ENCODE assay signal across 29 cellular contexts in the genomic region with DNA sequence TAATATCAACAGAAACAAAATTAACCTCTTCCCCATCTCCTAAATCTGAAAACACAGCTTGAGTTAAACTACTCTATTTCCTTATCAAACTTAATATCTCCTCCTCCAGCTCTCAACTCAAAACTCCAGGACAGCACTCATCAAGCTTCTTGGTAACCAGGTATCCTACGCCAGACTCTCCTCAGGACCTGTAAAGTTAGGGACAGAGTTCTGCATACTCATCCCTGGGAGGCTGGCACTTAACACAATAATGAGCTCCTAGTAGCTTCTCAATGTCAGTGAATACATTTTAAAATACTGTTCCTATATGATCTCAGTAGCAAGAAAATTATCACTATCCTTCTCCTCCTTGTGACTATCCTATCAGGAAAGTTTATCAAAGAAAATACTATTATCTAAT.
"Had no signal": no experiment of that assay in that cellular context is flagged by ENCODE, and none has a peak within 500 bp of the region (broad histone marks: within the 10 kb centered on the region; RNA-seq: fewer than 3 reads in every experiment).

No MANE protein-coding gene starts in this region.

- H3K36me3 Mint-ChIP-seq: immature natural killer cell; neural progenitor cell; stimulated activated naive B cell treated with anti-CD40 and anti-IgM and Interleukin-4, amounts not matched to agents 10 μg/mL and 1 μg/mL and 100 μg/mL, for 72 hours had no signal

- H3K9me3 ChIP-seq: heart right ventricle, left ventricle myocardium inferior, mucosa of descending colon, neutrophil, psoas muscle, stomach, testis, thyroid gland, transverse colon, upper lobe of left lung, vagina had no signal

- DNase-seq: heart right ventricle; immature natural killer cell; kidney; left ventricle myocardium inferior; midbrain; mucosa of descending colon; naive thymus-derived CD8-positive, alpha-beta T cell; occipital lobe; psoas muscle; stimulated activated CD4-positive, alpha-beta T cell treated with anti-CD3 and anti-CD28 coated beads, Interleukin-12 subunit alpha, Interleukin-12 subunit beta, amount 100 ng/mL, for 4 hours; stimulated activated CD4-positive, alpha-beta T cell treated with anti-CD3 and anti-CD28 coated beads, Interleukin-15, amount 100 ng/mL, for 24 hours; stimulated activated CD4-positive, alpha-beta T cell treated with anti-CD3 and anti-CD28 coated beads, Interleukin-2, amount 100 ng/mL, for 24 hours; stimulated activated CD4-positive, alpha-beta T cell treated with anti-CD3 and anti-CD28 coated beads, Interleukin-4, amount 100 ng/mL, for 1 hour; stimulated activated naive B cell treated with anti-CD40 and anti-IgM and Interleukin-4, amounts not matched to agents 10 μg/mL and 1 μg/mL and 100 μg/mL, for 72 hours; stimulated activated naive CD8-positive, alpha-beta T cell treated with anti-CD3 and anti-CD28 coated beads, Interleukin-15, Interleukin-2, amounts not matched to agents 100 U/mL and 50 U/mL, for 24 hours; stomach; testis; thyroid gland; transverse colon; upper lobe of left lung had no signal

- H3K27me3 ChIP-seq: heart right ventricle, hepatocyte, neural progenitor cell, neutrophil, stomach, testis, thyroid gland, transverse colon, upper lobe of left lung, vagina had no signal

- H3K36me3 ChIP-seq: heart right ventricle, left ventricle myocardium inferior, neural progenitor cell, neutrophil, stomach, thyroid gland, transverse colon, upper lobe of left lung, vagina had no signal

- H3K27me3 Mint-ChIP-seq: naive thymus-derived CD8-positive, alpha-beta T cell; stimulated activated naive B cell treated with anti-CD40 and anti-IgM and Interleukin-4, amounts not matched to agents 10 μg/mL and 1 μg/mL and 100 μg/mL, for 72 hours had no signal

- H3K4me1 ChIP-seq: parathyroid adenoma, psoas muscle, testis, thyroid gland, upper lobe of left lung had no signal

- H3K9me3 Mint-ChIP-seq: immature natural killer cell; naive thymus-derived CD8-positive, alpha-beta T cell; nephron; neural progenitor cell; stimulated activated naive B cell treated with anti-CD40 and anti-IgM and Interleukin-4, amounts not matched to agents 10 μg/mL and 1 μg/mL and 100 μg/mL, for 72 hours had no signal

- H3K4me3 Mint-ChIP-seq: immature natural killer cell; naive thymus-derived CD8-positive, alpha-beta T cell; nephron; neural progenitor cell; stimulated activated naive B cell treated with anti-CD40 and anti-IgM and Interleukin-4, amounts not matched to agents 10 μg/mL and 1 μg/mL and 100 μg/mL, for 72 hours had no signal

- H3K27ac ChIP-seq: heart right ventricle, hepatocyte, left ventricle myocardium inferior, neural progenitor cell, neutrophil, parathyroid adenoma, psoas muscle, skin epidermis, stomach, testis, thyroid gland, transverse colon, upper lobe of left lung, vagina had no signal

- H3K4me1 Mint-ChIP-seq: immature natural killer cell had no signal

- ATAC-seq: heart right ventricle; mucosa of descending colon; naive thymus-derived CD8-positive, alpha-beta T cell; sciatic nerve; stimulated activated naive B cell treated with anti-CD40 and anti-IgM and Interleukin-4, amounts not matched to agents 10 μg/mL and 1 μg/mL and 100 μg/mL, for 72 hours; stimulated activated naive CD8-positive, alpha-beta T cell treated with anti-CD3 and anti-CD28 coated beads, Interleukin-15, Interleukin-2, amounts not matched to agents 100 U/mL and 50 U/mL, for 24 hours had no signal

- H3K27ac Mint-ChIP-seq: immature natural killer cell; neural progenitor cell; stimulated activated naive B cell treated with anti-CD40 and anti-IgM and Interleukin-4, amounts not matched to agents 10 μg/mL and 1 μg/mL and 100 μg/mL, for 72 hours had no signal

- H3K4me3 ChIP-seq: heart right ventricle, hepatocyte, left ventricle myocardium inferior, lung, mucosa of descending colon, neural progenitor cell, psoas muscle, skin epidermis, stomach, testis, thyroid gland, transverse colon, upper lobe of left lung, vagina had no signal
